In genomic region chr3:152267319-152267689, GRCh38 we compare ENCODE assay signal across 9 cellular contexts. TPM values are rescaled to one million over a fixed set of nuclear protein-coding genes. Genes with fewer than 3 reads are reported as not detected.
A peak's percentile ranks its signal among the peaks of the same experiment; 100 is the strongest.
DNase-seq lines count a peak whose midpoint lies in the region; ATAC-seq and TF ChIP-seq lines count a peak whose summit lies in the region.
"Had no signal": no experiment of that assay in that cellular context is flagged by ENCODE, and none has a peak within 500 bp of the region (broad histone marks: within the 10 kb centered on the region; RNA-seq: fewer than 3 reads in every experiment).

No MANE protein-coding gene starts in this region.

- POLR2A ChIA-PET in activated CD4-positive, alpha-beta memory T cell treated with anti-CD3 and anti-CD28 coated beads for 36 hours (lab: Charles Lee): interaction anchor here (1.4 to 10.7 kb wide), 6 partner anchors 11 to 1504 kb away, joined by 3 to 130 read pairs (median 76); no protein-coding TSS in a partner anchor

- peak overlapping the region; percentile 99 for H3K27ac ChIP-seq in subcutaneous abdominal adipose tissue (ENCODE audit: low read depth, low read length)

- in situ Hi-C loops in GM13977 (cut with MboI; ENCODE audit: low pct_unique_long_range_greater_than_20kb, low sequenced_read_pairs, unreplicated experiment): no loop called here

- H3K9ac ChIP-seq in subcutaneous abdominal adipose tissue (ENCODE audit: low read length in 5 of 5): peak overlapping the region; percentile 39 to 95 (median 90)

- H3K4me1 Mint-ChIP-seq in activated CD4-positive, alpha-beta memory T cell treated with anti-CD3 and anti-CD28 coated beads for 36 hours (ENCODE audit: low read depth): peaks cover 49% of the 10 kb centered on the region

- CTCF ChIA-PET in activated CD4-positive, alpha-beta memory T cell treated with anti-CD3 and anti-CD28 coated beads for 36 hours (lab: Charles Lee): interaction anchor here (1.0 to 1.9 kb wide), 3 partner anchors 21 to 176 kb away, joined by 3 to 5 read pairs (median 3); no protein-coding TSS in a partner anchor

- intact Hi-C loops in activated CD4-positive, alpha-beta memory T cell treated with anti-CD3 and anti-CD28 coated beads for 36 hours (cut with micrococcal nuclease): loop anchor here (10.0 kb wide), 1 partner anchor 897 kb away; the partner anchor contains the start of gene RAP2B

- TF ChIP-seq CTCF in GM13977 (IDR thresholded peaks at IDR 0.05; ENCODE audit: extremely low read depth, insufficient read depth, missing control alignments): no peak

- no peaks in the 10 kb centered on the region for H3K9me3 Mint-ChIP-seq in activated CD4-positive, alpha-beta memory T cell treated with anti-CD3 and anti-CD28 coated beads for 36 hours

- H3K9me3 ChIP-seq in subcutaneous abdominal adipose tissue (ENCODE audit: control insufficient read depth in 5 of 5, low read length in 5 of 5): no peaks in the 10 kb centered on the region

- H3K27ac Mint-ChIP-seq in activated CD4-positive, alpha-beta memory T cell treated with anti-CD3 and anti-CD28 coated beads for 36 hours: peak overlapping the region; percentile 84

- peak; percentile 39 for DNase-seq in NCI-H82 (lab: John Stamatoyannopoulos, UW)
- no peak for DNase-seq in NCI-H82 treated with DMSO at 0.1 percent for 48 hours (lab: John Stamatoyannopoulos, UW; ENCODE audit: unreplicated experiment)
- no peak for DNase-seq in activated CD4-positive, alpha-beta memory T cell treated with anti-CD3 and anti-CD28 coated beads for 36 hours
- DNase-seq in inferior parietal cortex (ENCODE audit: extremely low spot score): peak; percentile 55
- no peak for DNase-seq in GM13977 (ENCODE audit: low spot score)
- no peak for DNase-seq in stimulated activated CD4-positive, alpha-beta T cell treated with anti-CD3 and anti-CD28 coated beads, Interleukin-4, amount 100 ng/mL, for 1 hour
- DNase-seq: NCI-H1436 treated with DMSO at 0.1 percent for 48 hours had no signal

- H3K27me3 Mint-ChIP-seq in activated CD4-positive, alpha-beta memory T cell treated with anti-CD3 and anti-CD28 coated beads for 36 hours: no peaks in the 10 kb centered on the region

- no peak for ATAC-seq in GM18519 (IDR thresholded peaks at IDR 0.05; ENCODE audit: low FRiP score, unreplicated experiment)

- H3K36me3 ChIP-seq in subcutaneous abdominal adipose tissue (ENCODE audit: control insufficient read depth in 5 of 5, insufficient read depth in 5 of 5, low read length in 5 of 5): no peaks in the 10 kb centered on the region

- H3K4me3 Mint-ChIP-seq in activated CD4-positive, alpha-beta memory T cell treated with anti-CD3 and anti-CD28 coated beads for 36 hours: peak overlapping the region; percentile 84

- H3K27me3 ChIP-seq in subcutaneous abdominal adipose tissue (ENCODE audit: control insufficient read depth in 5 of 5, insufficient read depth in 4 of 5, low read length in 5 of 5): no peaks in the 10 kb centered on the region

- H3K36me3 Mint-ChIP-seq in activated CD4-positive, alpha-beta memory T cell treated with anti-CD3 and anti-CD28 coated beads for 36 hours: peaks cover 28% of the 10 kb centered on the region

- peak overlapping the region; percentile 13 to 97 (median 94) for H3K4me3 ChIP-seq in subcutaneous abdominal adipose tissue (ENCODE audit: low read depth in 1 of 5, low read length in 5 of 5)

- H3K4me1 ChIP-seq in subcutaneous abdominal adipose tissue (ENCODE audit: control insufficient read depth in 5 of 5, insufficient read depth in 5 of 5, low read length in 5 of 5): peaks cover 13 to 42% (median 38%) of the 10 kb centered on the region in 5 donors

RNA-seq across cellular contexts. Expression of gene MBNL1, which starts 1.4 kb away (rescaled TPM):
- 100 to 1,000 TPM; 290 to 302 TPM for total RNA-seq in activated CD4-positive, alpha-beta memory T cell treated with anti-CD3 and anti-CD28 coated beads for 36 hours

Comparison
In these comparisons a context has a peak if more than half of its experiments do, and no peak if none do; other contexts are left out.
1. DNase-seq: peak in NCI-H82 (single experiment) and inferior parietal cortex (single experiment); none in NCI-H82 treated with DMSO at 0.1 percent for 48 hours (single experiment), activated CD4-positive, alpha-beta memory T cell treated with anti-CD3 and anti-CD28 coated beads for 36 hours (single experiment), GM13977 (single experiment) and stimulated activated CD4-positive, alpha-beta T cell treated with anti-CD3 and anti-CD28 coated beads, Interleukin-4, amount 100 ng/mL, for 1 hour (single experiment).